In genomic region chr10:3761111-3761686, GRCh38 we compare ENCODE assay signal across 8 cellular contexts. TPM values are rescaled to one million over a fixed set of nuclear protein-coding genes. Genes with fewer than 3 reads are reported as not detected.
DNase-seq lines count a peak whose midpoint lies in the region; ATAC-seq lines count a peak whose summit lies in the region.

No MANE protein-coding gene starts in this region.

- DNase-seq in Caki2 (ENCODE audit: low read depth), result peak; percentile 42
- DNase-seq in activated gamma-delta T cell (lab: John Stamatoyannopoulos, UW), result no peak
- DNase-seq in GOT3 (lab: John Stamatoyannopoulos, UW), result no peak
- no peak for DNase-seq in NCI-H146 treated with DMSO at 0.1 percent for 48 hours (lab: John Stamatoyannopoulos, UW; ENCODE audit: unreplicated experiment)
- no peak for DNase-seq in iPS-NIHi7 (ENCODE audit: extremely low spot score)

- intact Hi-C loops in dendritic cell treated with granulocyte-macrophage colony-stimulating factor and Interleukin-4, amounts not matched to agents 40 ng/mL and 50 ng/mL, for 4 days (cut with micrococcal nuclease), result loop anchor here (5.0 to 10.0 kb wide), 2 partner anchors 176 to 294 kb away; no protein-coding TSS in a partner anchor

- no peak overlapping the region for H3K4me3 Mint-ChIP-seq in dendritic cell treated with granulocyte-macrophage colony-stimulating factor and Interleukin-4, amounts not matched to agents 40 ng/mL and 50 ng/mL, for 4 days

- ATAC-seq in GM21367 (IDR thresholded peaks at IDR 0.05; ENCODE audit: unreplicated experiment), result peak; percentile 37
- peak; percentile 25 for ATAC-seq in HG03575 (IDR thresholded peaks at IDR 0.05; ENCODE audit: extremely low read depth, insufficient number of reproducible peaks, low FRiP score, unreplicated experiment)

- H3K4me1 Mint-ChIP-seq in dendritic cell treated with granulocyte-macrophage colony-stimulating factor and Interleukin-4, amounts not matched to agents 40 ng/mL and 50 ng/mL, for 4 days (ENCODE audit: low read depth), result peaks cover 87% of the 10 kb centered on the region

- H3K27ac Mint-ChIP-seq in dendritic cell treated with granulocyte-macrophage colony-stimulating factor and Interleukin-4, amounts not matched to agents 40 ng/mL and 50 ng/mL, for 4 days, result peak overlapping the region; percentile 93

- H3K36me3 Mint-ChIP-seq in dendritic cell treated with granulocyte-macrophage colony-stimulating factor and Interleukin-4, amounts not matched to agents 40 ng/mL and 50 ng/mL, for 4 days (ENCODE audit: low read depth), result no peaks in the 10 kb centered on the region

- H3K27me3 Mint-ChIP-seq in dendritic cell treated with granulocyte-macrophage colony-stimulating factor and Interleukin-4, amounts not matched to agents 40 ng/mL and 50 ng/mL, for 4 days, result no peaks in the 10 kb centered on the region

- in situ Hi-C loops in Caki2 (cut with HindIII; ENCODE audit: low pct_unique_long_range_greater_than_20kb, low sequenced_read_pairs), result no loop called here

- H3K9me3 Mint-ChIP-seq in dendritic cell treated with granulocyte-macrophage colony-stimulating factor and Interleukin-4, amounts not matched to agents 40 ng/mL and 50 ng/mL, for 4 days, result peaks cover 8% of the 10 kb centered on the region

RNA-seq across cellular contexts. Expression of gene KLF6, which starts 23.8 kb away (rescaled TPM):
- total RNA-seq in Caki2 (2014; rRNA removed; shearing (Covaris generic); ENCODE audit: low replicate concordance), result 36.8 and 40.2 TPM in 2 replicates
